ENCODE assay signal across 16 cellular contexts in genomic region chr10:76282122-76283030, GRCh38.
DNase-seq lines count a peak whose midpoint lies in the region; ATAC-seq, FAIRE-seq and TF ChIP-seq lines count a peak whose summit lies in the region.
"Had no signal": no experiment of that assay in that cellular context is flagged by ENCODE, and none has a peak within 500 bp of the region (broad histone marks: within the 10 kb centered on the region; RNA-seq: fewer than 3 reads in every experiment).

No MANE protein-coding gene starts in this region.

- no peak overlapping the region for H3K23ac ChIP-seq in H9 (ENCODE audit: insufficient read length, low read depth, low read length)

- H3K27ac ChIP-seq in H9 (ENCODE audit: insufficient read length, low read depth, low read length) (no peak overlapping the region), endodermal cell (ENCODE audit: low read depth, low read length) (peak overlapping the region; percentile 69), pancreas (peak overlapping the region in 2 of 4 donors; percentile 26 to 51)
- H3K27ac ChIP-seq: GM23248 had no signal

- ATAC-seq in pancreas = peak; percentile 63 to 90 (median 83)
- ATAC-seq in esophagus mucosa = no peak
- ATAC-seq in GM21381 (IDR thresholded peaks at IDR 0.05; ENCODE audit: unreplicated experiment) = no peak
- ATAC-seq: activated CD4-positive, alpha-beta T cell treated with anti-CD3 and anti-CD28 coated beads for 36 hours; left cardiac atrium had no signal

- H3K27me3 ChIP-seq in H9 (ENCODE audit: insufficient read depth, low read length) = no peaks in the 10 kb centered on the region
- no peaks in the 10 kb centered on the region for H3K27me3 ChIP-seq in endodermal cell (ENCODE audit: control insufficient read depth, insufficient read depth, low read length, poor library complexity, severe bottlenecking)
- H3K27me3 ChIP-seq in pancreas = no peaks in the 10 kb centered on the region

- peaks cover 4 to 9% of the 10 kb centered on the region in 2 experiments; a peak in 4 of 5 replicates for H3K9me3 Mint-ChIP-seq in H9
- H3K9me3 Mint-ChIP-seq in endodermal cell = peaks cover 18% of the 10 kb centered on the region
- peaks cover 1 to 16% (median 5%) of the 10 kb centered on the region in 6 donors for H3K9me3 Mint-ChIP-seq in immature natural killer cell

- FAIRE-seq in pancreas (lab: Jason Lieb, UNC) = peak; percentile 86

- no peak overlapping the region for H4K8ac ChIP-seq in H9 (replicated peaks; ENCODE audit: insufficient read length, low read depth, low read length)

- H2BK120ac ChIP-seq in H9 (ENCODE audit: low read depth, low read length, poor library complexity, severe bottlenecking) = no peak overlapping the region

- H3K9ac ChIP-seq in H9 (ENCODE audit: extremely low read depth, insufficient read length, low read length) = no peak overlapping the region
- H3K9ac ChIP-seq in endodermal cell (ENCODE audit: extremely low read depth, low read length, poor library complexity, severe bottlenecking) = no peak overlapping the region
- H3K9ac ChIP-seq: GM23248 had no signal

- intact Hi-C loops in pancreas (cut with DNase I) = no loop called here

- H3K4me1 ChIP-seq in H9 (ENCODE audit: insufficient read depth, low read length) = peaks cover 2% of the 10 kb centered on the region; the same call in 1 of the 2 replicates
- H3K4me1 ChIP-seq in endodermal cell (ENCODE audit: control insufficient read depth, insufficient read depth, low read length) = no peaks in the 10 kb centered on the region
- H3K4me1 ChIP-seq in pancreas = peaks cover 0 to 12% (median 5%) of the 10 kb centered on the region in 3 donors

- H3K4ac ChIP-seq in H9 (ENCODE audit: low read depth, low read length) = no peak overlapping the region

- DNase-seq in H9 (no peak), NCI-H2081 (lab: John Stamatoyannopoulos, UW) (peak; percentile 40 to 78), endodermal cell (no peak), pancreas (peak in 2 of 6 donors; percentile 20 to 36), immature natural killer cell (no peak)
- no peak for DNase-seq in activated T-cell treated with anti-CD3 and anti-CD28 coated beads, Interleukin-2, amount 50 U/mL, for 48 hours
- DNase-seq: activated CD4-positive, alpha-beta T cell treated with anti-CD3 and anti-CD28 coated beads for 36 hours; Calu3; foreskin fibroblast; GM23248; left cardiac atrium; stimulated activated CD4-positive, alpha-beta T cell treated with anti-CD3 and anti-CD28 coated beads, Interleukin-2, amount 100 ng/mL, for 24 hours; stimulated activated naive CD4-positive, alpha-beta T cell had no signal

- H3K56ac ChIP-seq in H9 (ENCODE audit: insufficient read length, low read depth, low read length) = no peak overlapping the region

- H4K5ac ChIP-seq in H9 (ENCODE audit: insufficient read length, low read depth, low read length) = no peak overlapping the region

- no peak overlapping the region for H2BK12ac ChIP-seq in H9 (ENCODE audit: insufficient read length, low read depth, low read length)

- no peak overlapping the region for H3K4me3 ChIP-seq in endodermal cell (ENCODE audit: low read length)
- H3K4me3 ChIP-seq in pancreas = no peak overlapping the region
- H3K4me3 ChIP-seq: GM23248 had no signal

- H3K9me3 ChIP-seq in H9 (ENCODE audit: control insufficient read depth, low read depth, low read length) = no peaks in the 10 kb centered on the region
- H3K9me3 ChIP-seq in endodermal cell (ENCODE audit: control insufficient read depth, low read length) = peaks cover 28% of the 10 kb centered on the region
- H3K9me3 ChIP-seq in pancreas = no peaks in the 10 kb centered on the region

- H3K23me2 ChIP-seq in H9 (ENCODE audit: insufficient read length, low read depth, low read length, poor library complexity, severe bottlenecking) = no peaks in the 10 kb centered on the region

- no peak overlapping the region for H3K14ac ChIP-seq in H9 (ENCODE audit: insufficient read depth, low read length)

- H2AFZ ChIP-seq in H9 (ENCODE audit: low read length) = no peak overlapping the region
- H2AFZ ChIP-seq: GM23248 had no signal

- WGBS in H9 (ENCODE audit: extremely low coverage, insufficient read length, low lambda C conversion rate) = no CpG with 5 or more reads among the region's 12 CpGs
- whole genome bisulfite sequencing in endodermal cell (ENCODE audit: insufficient coverage in 1 of 2, insufficient read length in 1 of 2), 2 experiments = 87 to 92% methylated on average over 8 to 12 of the region's 12 CpGs
- WGBS in pancreas, 2 donors = 21 to 24% methylated on average over 12 of the region's 12 CpGs

- H2AK5ac ChIP-seq in H9 (ENCODE audit: insufficient read length, low read length) = no peak overlapping the region

- H3T11ph ChIP-seq in H9 (ENCODE audit: low read length) = peak overlapping the region; percentile 36

- peaks cover 0 to 11% (median 2%) of the 10 kb centered on the region in 3 experiments; a peak in 5 of 7 replicates for H3K36me3 Mint-ChIP-seq in H9 (ENCODE audit: insufficient read depth in 1 of 3, low read depth in 3 of 3)
- H3K36me3 Mint-ChIP-seq in endodermal cell (ENCODE audit: low read depth) = peaks cover 3% of the 10 kb centered on the region
- no peaks in the 10 kb centered on the region for H3K36me3 Mint-ChIP-seq in immature natural killer cell

- no peak overlapping the region for H4K91ac ChIP-seq in H9 (ENCODE audit: insufficient read length, low read depth, low read length)

- H3K27me3 Mint-ChIP-seq in H9 (ENCODE audit: low read depth) (peaks cover 1% of the 10 kb centered on the region; the same call in 1 of the 2 replicates), endodermal cell (ENCODE audit: insufficient read depth) (no peaks in the 10 kb centered on the region), immature natural killer cell (ENCODE audit: low read depth in 3 of 3) (peaks cover 0 to 2% (median 0%) of the 10 kb centered on the region in 3 donors)
- H3K27me3 Mint-ChIP-seq: central memory CD8-positive, alpha-beta T cell had no signal

- H3K36me3 ChIP-seq in endodermal cell (ENCODE audit: control insufficient read depth, insufficient read depth, low read length) (no peaks in the 10 kb centered on the region), pancreas (no peaks in the 10 kb centered on the region)

- H3K4me3 Mint-ChIP-seq in H9 (no peak overlapping the region), endodermal cell (no peak overlapping the region), immature natural killer cell (no peak overlapping the region)
- H3K4me3 Mint-ChIP-seq: activated CD4-positive, alpha-beta T cell treated with anti-CD3 and anti-CD28 coated beads for 36 hours; central memory CD8-positive, alpha-beta T cell had no signal

- H2BK20ac ChIP-seq in H9 (ENCODE audit: low read depth, low read length, poor library complexity, severe bottlenecking) = no peak overlapping the region

- no peak overlapping the region for H3K18ac ChIP-seq in H9 (ENCODE audit: insufficient read length, low read depth, low read length)

- no peak overlapping the region for H2BK5ac ChIP-seq in H9 (ENCODE audit: insufficient read length, low read length)

- H3K4me1 Mint-ChIP-seq in H9 (peaks cover 4 to 5% of the 10 kb centered on the region in 2 experiments; a peak in 2 of 4 replicates), endodermal cell (no peaks in the 10 kb centered on the region), immature natural killer cell (no peaks in the 10 kb centered on the region)
- H3K4me1 Mint-ChIP-seq: activated CD4-positive, alpha-beta T cell treated with anti-CD3 and anti-CD28 coated beads for 36 hours; central memory CD8-positive, alpha-beta T cell had no signal

- H2BK15ac ChIP-seq in H9 (ENCODE audit: low read depth, low read length) = no peak overlapping the region

- H3K27ac Mint-ChIP-seq in H9 (0 out of 7 replicates have a peak overlapping the region, but pooled peaks of 1 of the 3 experiments have one; percentile 40), endodermal cell (no peak overlapping the region), immature natural killer cell (no peak overlapping the region)
- H3K27ac Mint-ChIP-seq: activated CD4-positive, alpha-beta T cell treated with anti-CD3 and anti-CD28 coated beads for 36 hours had no signal

- no peak for TF ChIP-seq CTCF in H9 (conservative IDR thresholded peaks at IDR 0.05)
- TF ChIP-seq CTCF in endodermal cell (conservative IDR thresholded peaks at IDR 0.05) = no peak
- no peak for TF ChIP-seq CTCF in pancreas (IDR thresholded peaks at IDR 0.05)

- no peak overlapping the region for H3K4me2 ChIP-seq in H9 (ENCODE audit: insufficient read depth, insufficient read length, low read length)

- H4K20me1 ChIP-seq in H9 (ENCODE audit: control insufficient read depth, insufficient read depth, insufficient read length) = no peaks in the 10 kb centered on the region

- no peaks in the 10 kb centered on the region for H3K79me1 ChIP-seq in H9 (ENCODE audit: insufficient read depth, low read depth, low read length, poor library complexity, severe bottlenecking)

- no peaks in the 10 kb centered on the region for H3K79me2 ChIP-seq in H9 (ENCODE audit: insufficient read depth, low read length)

Comparison
In these comparisons a context has a peak if more than half of its experiments do, and no peak if none do; other contexts are left out.
1. DNase-seq: peak in NCI-H2081 (2 of 2); none in H9 (single experiment), endodermal cell (single experiment), immature natural killer cell (0 of 3) and activated T-cell treated with anti-CD3 and anti-CD28 coated beads, Interleukin-2, amount 50 U/mL, for 48 hours (0 of 2).
2. ATAC-seq: peak in pancreas (4 of 4); none in esophagus mucosa (single experiment) and GM21381 (single experiment).